1 cellular context compared by ENCODE assay signal in genomic region chr2:171149986-171150693, GRCh38.
A peak's percentile ranks its signal among the peaks of the same experiment; 100 is the strongest.
TF ChIP-seq lines count a peak whose summit lies in the region.

No MANE protein-coding gene starts in this region.

TF ChIP-seq in HepG2, 621 proteins besides CTCF, POLR2A, EP300 and RAD21 (continued from another document and continues in another):
- no peak for TF ChIP-seq ZBTB4 (CRISPR knock-in tag; IDR thresholded peaks at IDR 0.05; ENCODE audit: borderline replicate concordance)
- TF ChIP-seq REL (CRISPR knock-in tag; conservative IDR thresholded peaks at IDR 0.05) = no peak
- no peak for TF ChIP-seq SSRP1 (CRISPR knock-in tag; IDR thresholded peaks at IDR 0.05)
- TF ChIP-seq GMEB2 (CRISPR knock-in tag; IDR thresholded peaks at IDR 0.05; ENCODE audit: low read depth) = no peak
- TF ChIP-seq ZKSCAN5 (CRISPR knock-in tag; IDR thresholded peaks at IDR 0.05) = 0 out of 2 replicates have a peak, but pooled peaks have one; percentile 70
- TF ChIP-seq PPARG (CRISPR knock-in tag; conservative IDR thresholded peaks at IDR 0.05) = 0 out of 2 replicates have a peak, but pooled peaks have one; percentile 27
- peak; percentile 57; the same call in 1 of the 2 replicates for TF ChIP-seq ZNF362 (CRISPR knock-in tag; IDR thresholded peaks at IDR 0.05; ENCODE audit: borderline replicate concordance)
- TF ChIP-seq ZNF292 (CRISPR knock-in tag; IDR thresholded peaks at IDR 0.05; ENCODE audit: borderline replicate concordance, low read depth) = 0 out of 2 replicates have a peak, but pooled peaks have one; percentile 14
- no peak for TF ChIP-seq CENPX (CRISPR knock-in tag; IDR thresholded peaks at IDR 0.05)
- no peak for TF ChIP-seq ZNF124 (CRISPR knock-in tag; IDR thresholded peaks at IDR 0.05)
- no peak for TF ChIP-seq ZNF652 (CRISPR knock-in tag; IDR thresholded peaks at IDR 0.05; ENCODE audit: borderline replicate concordance, low read depth)
- no peak for TF ChIP-seq ERF (CRISPR knock-in tag; IDR thresholded peaks at IDR 0.05)
- peak; percentile 54; the same call in 1 of the 2 replicates for TF ChIP-seq KMT2A (CRISPR knock-in tag; IDR thresholded peaks at IDR 0.05)
- no peak for TF ChIP-seq ZNF3 (CRISPR knock-in tag; IDR thresholded peaks at IDR 0.05)
- TF ChIP-seq ESRRA (CRISPR knock-in tag; IDR thresholded peaks at IDR 0.05; ENCODE audit: low read depth) = no peak
- TF ChIP-seq ZMYM2 (CRISPR knock-in tag; IDR thresholded peaks at IDR 0.05) = 0 out of 2 replicates have a peak, but pooled peaks have one; percentile 13
- 0 out of 2 replicates have a peak, but pooled peaks have one; percentile 39 for TF ChIP-seq GATAD2A (CRISPR knock-in tag; IDR thresholded peaks at IDR 0.05)
- 0 out of 2 replicates have a peak, but pooled peaks have one; percentile 52 for TF ChIP-seq TOE1 (CRISPR knock-in tag; IDR thresholded peaks at IDR 0.05)
- TF ChIP-seq ZNF550 (CRISPR knock-in tag; IDR thresholded peaks at IDR 0.05; ENCODE audit: borderline replicate concordance) = no peak
- peak; percentile 84 for TF ChIP-seq PAXIP1 (CRISPR knock-in tag; conservative IDR thresholded peaks at IDR 0.05)
- no peak for TF ChIP-seq ZNF780A (CRISPR knock-in tag; IDR thresholded peaks at IDR 0.05)
- TF ChIP-seq ZNF10 (CRISPR knock-in tag; IDR thresholded peaks at IDR 0.05; ENCODE audit: borderline replicate concordance, low read depth) = no peak
- no peak for TF ChIP-seq ZNF431 (CRISPR knock-in tag; IDR thresholded peaks at IDR 0.05; ENCODE audit: borderline replicate concordance, low read depth)
- TF ChIP-seq ZNF30 (CRISPR knock-in tag; IDR thresholded peaks at IDR 0.05) = no peak
- TF ChIP-seq XBP1 (CRISPR knock-in tag; IDR thresholded peaks at IDR 0.05) = no peak
- TF ChIP-seq RFXANK (CRISPR knock-in tag; IDR thresholded peaks at IDR 0.05) = no peak
- no peak for TF ChIP-seq ZSCAN29 (CRISPR knock-in tag; conservative IDR thresholded peaks at IDR 0.05)
- TF ChIP-seq STAT6 (CRISPR knock-in tag; IDR thresholded peaks at IDR 0.05; ENCODE audit: borderline replicate concordance) = 0 out of 2 replicates have a peak, but pooled peaks have one; percentile 34
- TF ChIP-seq FOXC1 (CRISPR knock-in tag; IDR thresholded peaks at IDR 0.05; ENCODE audit: borderline replicate concordance) = no peak
- TF ChIP-seq ZNF747 (CRISPR knock-in tag; IDR thresholded peaks at IDR 0.05; ENCODE audit: borderline replicate concordance) = no peak
- TF ChIP-seq ETV6 (CRISPR knock-in tag; conservative IDR thresholded peaks at IDR 0.05) = no peak
- peak; percentile 51; the same call in 1 of the 2 replicates for TF ChIP-seq HNF4G (IDR thresholded peaks at IDR 0.05; ENCODE audit: borderline replicate concordance, low read depth, low read length)
- TF ChIP-seq HNF4G (CRISPR knock-in tag; IDR thresholded peaks at IDR 0.05; ENCODE audit: borderline replicate concordance, low read depth) = no peak
- TF ChIP-seq DRAP1 (CRISPR knock-in tag; IDR thresholded peaks at IDR 0.05) = 0 out of 2 replicates have a peak, but pooled peaks have one; percentile 44
- TF ChIP-seq AGO1 (IDR thresholded peaks at IDR 0.05; ENCODE audit: low read depth, low read length, poor library complexity, severe bottlenecking) = no peak
- no peak for TF ChIP-seq PAX8 (CRISPR knock-in tag; IDR thresholded peaks at IDR 0.05; ENCODE audit: borderline replicate concordance)
- TF ChIP-seq NR2F2 (IDR thresholded peaks at IDR 0.05; ENCODE audit: borderline replicate concordance, low read depth) = no peak
- TF ChIP-seq GLMP (CRISPR knock-in tag; IDR thresholded peaks at IDR 0.05; ENCODE audit: borderline replicate concordance) = no peak
- TF ChIP-seq NCOR1 (IDR thresholded peaks at IDR 0.05; ENCODE audit: borderline replicate concordance, low read length) = peak; percentile 42; the same call in 1 of the 2 replicates
- no peak for TF ChIP-seq HMG20B (CRISPR knock-in tag; conservative IDR thresholded peaks at IDR 0.05)
- TF ChIP-seq FIP1L1 (IDR thresholded peaks at IDR 0.05; ENCODE audit: borderline replicate concordance, insufficient read depth, low read depth, low read length) = no peak
- no peak for TF ChIP-seq SOX5 (CRISPR knock-in tag; IDR thresholded peaks at IDR 0.05; ENCODE audit: borderline replicate concordance)
- TF ChIP-seq TSC22D2 (CRISPR knock-in tag; IDR thresholded peaks at IDR 0.05; ENCODE audit: borderline replicate concordance) = no peak
- TF ChIP-seq GABPB1 (CRISPR knock-in tag; IDR thresholded peaks at IDR 0.05) = no peak
- TF ChIP-seq SMAD3 (CRISPR knock-in tag; IDR thresholded peaks at IDR 0.05) = 0 out of 2 replicates have a peak, but pooled peaks have one; percentile 15
- no peak for TF ChIP-seq ZNF580 (CRISPR knock-in tag; IDR thresholded peaks at IDR 0.05; ENCODE audit: borderline replicate concordance, low read depth)
- TF ChIP-seq PITX1 (CRISPR knock-in tag; IDR thresholded peaks at IDR 0.05) = no peak
- TF ChIP-seq ZNF556 (CRISPR knock-in tag; IDR thresholded peaks at IDR 0.05; ENCODE audit: borderline replicate concordance) = no peak
- no peak; the same call in 1 of the 2 replicates for TF ChIP-seq MNT (IDR thresholded peaks at IDR 0.05)
- no peak for TF ChIP-seq ZNF414 (CRISPR knock-in tag; IDR thresholded peaks at IDR 0.05)
- TF ChIP-seq ZNF205 (CRISPR knock-in tag; IDR thresholded peaks at IDR 0.05) = no peak
- no peak for TF ChIP-seq RBAK (CRISPR knock-in tag; IDR thresholded peaks at IDR 0.05)
- peak; percentile 27; the same call in 1 of the 2 replicates for TF ChIP-seq EHMT2 (IDR thresholded peaks at IDR 0.05; ENCODE audit: borderline replicate concordance, low read depth, low read length)
- TF ChIP-seq NCOA1 (CRISPR knock-in tag; IDR thresholded peaks at IDR 0.05) = no peak
